In genomic region chr1:21922103-21923014, GRCh38 we compare ENCODE assay signal across 19 cellular contexts. TPM values are rescaled to one million over a fixed set of nuclear protein-coding genes. Genes with fewer than 3 reads are reported as not detected.
DNase-seq lines count a peak whose midpoint lies in the region; ATAC-seq, FAIRE-seq and TF ChIP-seq lines count a peak whose summit lies in the region.
"Had no signal": no experiment of that assay in that cellular context is flagged by ENCODE, and none has a peak within 500 bp of the region (broad histone marks: within the 10 kb centered on the region; RNA-seq: fewer than 3 reads in every experiment).

No MANE protein-coding gene starts in this region.

- H3K27ac ChIP-seq in ACC112 (ENCODE audit: low read depth, low read length) = peak overlapping the region; percentile 86
- peak overlapping the region; percentile 90 to 99 (median 98) for H3K27ac ChIP-seq in sigmoid colon
- H3K27ac ChIP-seq: left lung, PC-9 had no signal

- no peak for TF ChIP-seq CTCF in sigmoid colon (IDR thresholded peaks at IDR 0.05)

- ATAC-seq in HG03469 (IDR thresholded peaks at IDR 0.05; ENCODE audit: unreplicated experiment) = no peak
- ATAC-seq: GM12878, left lung had no signal

- intact Hi-C loops in sigmoid colon (cut with DNase I) = no loop called here

- DNase-seq in SW480 (ENCODE audit: low spot score) (peak; percentile 68), iPS-NIHi11 (ENCODE audit: low spot score) (peak; percentile 90), sigmoid colon (peak; percentile 62), NCI-H1436 treated with DMSO at 0.1 percent for 48 hours (lab: John Stamatoyannopoulos, UW) (no peak), superior temporal gyrus (ENCODE audit: extremely low spot score) (no peak), urothelium cell line (ENCODE audit: low spot score) (no peak)
- DNase-seq: activated naive CD4-positive, alpha-beta T cell treated with anti-CD3 and anti-CD28 coated beads, Interleukin-2, amount 50 U/mL, for 16 hours; DND-41; NCI-H1048; NCI-H446; posterior cingulate gyrus; substantia nigra had no signal

- no peak for FAIRE-seq in urothelium cell line (lab: Jason Lieb, UNC)
- FAIRE-seq: colon, GM12878 had no signal

- no peak for TF ChIP-seq POLR2A in sigmoid colon (IDR thresholded peaks at IDR 0.05)

- H3K27me3 ChIP-seq in ACC112 (ENCODE audit: insufficient read depth, low read length) (no peaks in the 10 kb centered on the region), sigmoid colon (no peaks in the 10 kb centered on the region)
- H3K27me3 ChIP-seq: left lung had no signal

- no peak overlapping the region for H2AFZ ChIP-seq in ACC112 (ENCODE audit: low read length, unreplicated experiment)
- H2AFZ ChIP-seq: PC-9 had no signal

- no peaks in the 10 kb centered on the region for H3K9me3 ChIP-seq in sigmoid colon
- H3K9me3 ChIP-seq: left lung had no signal

- H3K79me2 ChIP-seq in ACC112 (ENCODE audit: control insufficient read depth, insufficient read depth, low read length, unreplicated experiment) = peaks cover 66% of the 10 kb centered on the region

- peaks cover 5% of the 10 kb centered on the region; the same call in 1 of the 2 replicates for H3K36me3 ChIP-seq in ACC112 (ENCODE audit: insufficient read depth, low read length)
- H3K36me3 ChIP-seq in sigmoid colon = peaks cover 0 to 10% (median 0%) of the 10 kb centered on the region in 4 donors
- H3K36me3 ChIP-seq: left lung had no signal

- 66 to 71% methylated on average over 15 of the region's 15 CpGs for WGBS in sigmoid colon, 2 donors

- H3K4me3 ChIP-seq in ACC112 (ENCODE audit: low read depth, low read length) = no peak overlapping the region
- no peak overlapping the region for H3K4me3 ChIP-seq in sigmoid colon
- H3K4me3 ChIP-seq: GM12878, left lung, PC-9 had no signal

- H3K4me1 ChIP-seq in ACC112 (ENCODE audit: control insufficient read depth, insufficient read depth, low read length, unreplicated experiment) (peaks cover 69% of the 10 kb centered on the region), sigmoid colon (peaks cover 0 to 100% (median 98%) of the 10 kb centered on the region in 4 donors)

- TF ChIP-seq EP300 in sigmoid colon (IDR thresholded peaks at IDR 0.05) = no peak

RNA-seq across cellular contexts. Expression of gene HSPG2, which starts 14.8 kb away (rescaled TPM):
- total RNA-seq in sigmoid colon = 100 to 1,000 TPM in 3 of 4 donors, 10 to 100 TPM in 1; 66.3 to 761 (median 213) TPM
- 100 to 1,000 TPM in 1 of 3 donors, 10 to 100 TPM in 1, 1 to 10 TPM in 1; 6.0 to 104 (median 10.4) TPM for polyA plus RNA-seq in sigmoid colon

RNA-seq across cellular contexts. Expression of gene CELA3B, which starts 54.5 kb away (rescaled TPM):
- total RNA-seq in sigmoid colon = not detected
- polyA plus RNA-seq in sigmoid colon = 1 to 10 TPM in 2 of 3 donors, under 1 TPM in 1; 0.20 to 6.9 (median 6.0) TPM
- total RNA-seq: left lung, PC-9 had no signal
- polyA plus RNA-seq: AG04450, GM12878 had no signal

Comparison
In these comparisons a context has a peak if more than half of its experiments do, and no peak if none do; other contexts are left out.
1. DNase-seq: peak in SW480 (single experiment), iPS-NIHi11 (single experiment) and sigmoid colon (single experiment); none in NCI-H1436 treated with DMSO at 0.1 percent for 48 hours (single experiment), superior temporal gyrus (single experiment) and urothelium cell line (single experiment).